8 cellular contexts compared by ENCODE assay signal in genomic region chr1:181141431-181141910, GRCh38. TPM values are rescaled to one million over a fixed set of nuclear protein-coding genes. Genes with fewer than 3 reads are reported as not detected.
A peak's percentile ranks its signal among the peaks of the same experiment; 100 is the strongest.
DNase-seq lines count a peak whose midpoint lies in the region; ATAC-seq lines count a peak whose summit lies in the region.

No MANE protein-coding gene starts in this region.

- no peak for DNase-seq in Right ventricle myocardium superior
- no peak for DNase-seq in cardiac septum (ENCODE audit: low spot score)
- peak; percentile 59 for DNase-seq in activated T-cell treated with anti-CD3 and anti-CD28 coated beads for 24 hours (ENCODE audit: low read depth)
- DNase-seq in left ventricle myocardium superior, result no peak
- peak; percentile 50 to 68 for DNase-seq in stimulated activated CD8-positive, alpha-beta memory T cell treated with anti-CD3 and anti-CD28 coated beads, Interleukin-2, amount 100 ng/mL, for 48 hours (ENCODE audit: low read depth in 2 of 2)
- DNase-seq in GM19240 (ENCODE audit: insufficient read length, low spot score), result no peak
- DNase-seq in NCI-H1105 (lab: John Stamatoyannopoulos, UW), result no peak

- ATAC-seq in Right ventricle myocardium superior (ENCODE audit: poor library complexity), result peak; percentile 2
- ATAC-seq in left ventricle myocardium superior, result peak; percentile 4
- ATAC-seq in HG03378 (IDR thresholded peaks at IDR 0.05; ENCODE audit: unreplicated experiment), result no peak

- intact Hi-C loops in Right ventricle myocardium superior (cut with DNase I), result loop anchor here (2.0 to 5.0 kb wide), 2 partner anchors 34 to 57 kb away; no protein-coding TSS in a partner anchor
- intact Hi-C loops in cardiac septum (cut with DNase I), result loop anchor here (5.0 kb wide), 2 partner anchors 119 to 189 kb away; partner anchors contain the start of gene STX6
- intact Hi-C loops in left ventricle myocardium superior (cut with micrococcal nuclease), result loop anchor here (5.0 to 10.0 kb wide), 2 partner anchors 57 to 104 kb away; partner anchors contain the start of gene IER5

RNA-seq across cellular contexts. Expression of gene IER5, which starts 53.0 kb away (rescaled TPM):
- total RNA-seq in Right ventricle myocardium superior (15.1 TPM), cardiac septum (20.5 TPM), left ventricle myocardium superior (15.9 TPM)

Comparison
In these comparisons a context has a peak if more than half of its experiments do, and no peak if none do; other contexts are left out.
1. DNase-seq: peak in activated T-cell treated with anti-CD3 and anti-CD28 coated beads for 24 hours (single experiment) and stimulated activated CD8-positive, alpha-beta memory T cell treated with anti-CD3 and anti-CD28 coated beads, Interleukin-2, amount 100 ng/mL, for 48 hours (2 of 2); none in Right ventricle myocardium superior (single experiment), cardiac septum (single experiment), left ventricle myocardium superior (single experiment), GM19240 (single experiment) and NCI-H1105 (single experiment).